1 cellular context compared by ENCODE assay signal in genomic region chr6:33204415-33205171, GRCh38.
TF ChIP-seq lines count a peak whose summit lies in the region.

TSS of gene HSD17B8 (plus strand) at chr6:33204655. CDS start at chr6:33204669, 14 bp downstream.

TF ChIP-seq in K562, 482 proteins besides CTCF, POLR2A, EP300 and RAD21 (continued from another document and continues in another):
- no peak for TF ChIP-seq RNF2 (IDR thresholded peaks at IDR 0.05)
- TF ChIP-seq NR1H2 (CRISPR knock-in tag; IDR thresholded peaks at IDR 0.05), result no peak
- no peak for TF ChIP-seq RERE (CRISPR knock-in tag; IDR thresholded peaks at IDR 0.05; ENCODE audit: borderline replicate concordance)
- TF ChIP-seq POLR3G (IDR thresholded peaks at IDR 0.05; ENCODE audit: extremely low read depth, insufficient read length, insufficient replicate concordance), result no peak
- TF ChIP-seq CREBBP (IDR thresholded peaks at IDR 0.05; ENCODE audit: low read depth, low read length), result no peak
- TF ChIP-seq RBM39 (optimal IDR thresholded peaks at IDR 0.05; ENCODE audit: low read depth, low read length), result no peak
- TF ChIP-seq ZBTB26 (CRISPR knock-in tag; IDR thresholded peaks at IDR 0.05), result no peak
- no peak for TF ChIP-seq ZNF280A (IDR thresholded peaks at IDR 0.05; ENCODE audit: low read depth, partially characterized antibody)
- peak; percentile 52; the same call in 1 of the 2 replicates for TF ChIP-seq MXI1 (IDR thresholded peaks at IDR 0.05; ENCODE audit: low read depth, low read length)
- TF ChIP-seq MTA3 (IDR thresholded peaks at IDR 0.05; ENCODE audit: borderline replicate concordance), result peak; percentile 63; the same call in 1 of the 2 replicates
- TF ChIP-seq ZNF444 (CRISPR knock-in tag; IDR thresholded peaks at IDR 0.05), result no peak
- TF ChIP-seq MAZ (CRISPR knock-in tag; conservative IDR thresholded peaks at IDR 0.05 in 1 of 2, IDR thresholded peaks at IDR 0.05 in 1 of 2), result peak in 1 of 2 experiments; percentile 57; a peak in 2 of 4 replicates
- TF ChIP-seq ZBTB40 (IDR thresholded peaks at IDR 0.05), result no peak
- TF ChIP-seq ZBTB40 (CRISPR knock-in tag; IDR thresholded peaks at IDR 0.05), result no peak
- TF ChIP-seq ZNF77 (CRISPR knock-in tag; IDR thresholded peaks at IDR 0.05), result 0 out of 2 replicates have a peak, but pooled peaks have one; percentile 49
- no peak for TF ChIP-seq SREBF2 (CRISPR knock-in tag; IDR thresholded peaks at IDR 0.05)
- no peak for TF ChIP-seq PCBP2 (IDR thresholded peaks at IDR 0.05; ENCODE audit: low read depth, low read length, poor library complexity, severe bottlenecking)
- TF ChIP-seq RFX5 (IDR thresholded peaks at IDR 0.05; ENCODE audit: low read depth, low read length), result no peak
- peak; percentile 79; the same call in 1 of the 2 replicates for TF ChIP-seq THAP7 (CRISPR knock-in tag; IDR thresholded peaks at IDR 0.05)
- no peak; the same call in 1 of the 2 replicates for TF ChIP-seq ZNF76 (CRISPR knock-in tag; IDR thresholded peaks at IDR 0.05; ENCODE audit: borderline replicate concordance)
- no peak for TF ChIP-seq GABPA (tag; conservative IDR thresholded peaks at IDR 0.05; ENCODE audit: low read depth)
- 0 out of 2 replicates have a peak, but pooled peaks have one; percentile 53 for TF ChIP-seq BRD4 (IDR thresholded peaks at IDR 0.05)
- no peak for TF ChIP-seq TRIM28 (IDR thresholded peaks at IDR 0.05)
- peak; percentile 84; the same call in 1 of the 2 replicates for TF ChIP-seq CAMTA2 (CRISPR knock-in tag; conservative IDR thresholded peaks at IDR 0.05)
- peak; percentile 58 for TF ChIP-seq SIN3B (IDR thresholded peaks at IDR 0.05; ENCODE audit: low read depth)
- no peak; the same call in none of the 2 replicates for TF ChIP-seq ZNF511 (CRISPR knock-in tag; IDR thresholded peaks at IDR 0.05)
- TF ChIP-seq ZNF408 (CRISPR knock-in tag; IDR thresholded peaks at IDR 0.05; ENCODE audit: low read depth), result no peak
- no peak for TF ChIP-seq ILK (tag; IDR thresholded peaks at IDR 0.05; ENCODE audit: borderline replicate concordance, low read depth)
- no peak for TF ChIP-seq ZNF274 (IDR thresholded peaks at IDR 0.05; ENCODE audit: borderline replicate concordance, low read depth, low read length)
- no peak for TF ChIP-seq THRAP3 (IDR thresholded peaks at IDR 0.05; ENCODE audit: borderline replicate concordance)
- no peak for TF ChIP-seq ATF3 (IDR thresholded peaks at IDR 0.05)
- no peak for TF ChIP-seq ATF3 (CRISPR knock-in tag; conservative IDR thresholded peaks at IDR 0.05)
- no peak for TF ChIP-seq ATF1 (CRISPR knock-in tag; IDR thresholded peaks at IDR 0.05)
- TF ChIP-seq ATF1 (tag; IDR thresholded peaks at IDR 0.05), result peak; percentile 61
- no peak for TF ChIP-seq STAT5A (IDR thresholded peaks at IDR 0.05; ENCODE audit: borderline replicate concordance, low read length)
- TF ChIP-seq RHOXF2B (CRISPR knock-in tag; conservative IDR thresholded peaks at IDR 0.05), result no peak; the same call in 1 of the 2 replicates
- peak; percentile 78; the same call in 1 of the 2 replicates for TF ChIP-seq NR2F6 (CRISPR knock-in tag; IDR thresholded peaks at IDR 0.05)
- no peak for TF ChIP-seq PBX2 (CRISPR knock-in tag; IDR thresholded peaks at IDR 0.05; ENCODE audit: low read depth)
- no peak for TF ChIP-seq PBX2 (tag; conservative IDR thresholded peaks at IDR 0.05; ENCODE audit: low read depth)
- TF ChIP-seq ZNF57 (CRISPR knock-in tag; IDR thresholded peaks at IDR 0.05), result no peak
- peak; percentile 77; the same call in 1 of the 2 replicates for TF ChIP-seq RFX7 (CRISPR knock-in tag; IDR thresholded peaks at IDR 0.05)
